In the genomic region with DNA sequence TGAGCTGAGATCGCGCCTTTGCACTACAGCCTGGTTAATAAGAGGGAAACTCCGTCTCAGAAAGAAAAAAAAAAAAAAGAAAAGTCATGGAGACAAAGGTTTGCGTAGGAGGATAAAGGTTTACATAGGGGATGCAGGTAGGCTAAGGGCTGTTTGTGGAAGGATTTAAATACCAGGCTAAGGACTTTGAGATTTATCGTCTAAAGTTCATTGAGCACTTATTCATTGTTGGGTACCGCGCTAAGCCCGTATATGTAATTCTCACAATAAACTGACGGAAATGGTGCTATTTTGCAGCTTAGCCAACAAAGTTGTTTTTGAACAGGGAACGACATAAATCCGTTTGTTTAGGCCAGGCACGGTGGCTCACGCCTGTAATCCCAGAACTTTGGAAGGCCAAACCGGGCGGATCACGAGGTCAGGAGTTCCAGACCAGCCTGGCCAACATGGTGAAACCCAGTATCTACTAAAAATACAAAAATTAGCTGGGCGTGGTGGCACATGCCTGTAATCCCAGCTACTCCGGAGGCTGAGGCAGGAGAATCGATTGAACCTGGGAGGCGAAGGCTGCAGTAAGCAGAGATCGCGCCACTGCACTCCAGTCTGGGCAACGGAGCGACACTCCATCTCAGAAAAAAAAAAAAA, we compare ENCODE assay signal across 8 cellular contexts. TPM values are rescaled to one million over a fixed set of nuclear protein-coding genes. Genes with fewer than 3 reads are reported as not detected.
A peak's percentile ranks its signal among the peaks of the same experiment; 100 is the strongest.
DNase-seq lines count a peak whose midpoint lies in the region; TF ChIP-seq lines count a peak whose summit lies in the region.
"Not testable (repeated sequence)": the region's sequence is repeated elsewhere in the genome, so short reads cannot be mapped to it uniquely, and the experiment has no call there.

No MANE protein-coding gene starts in this region.

- H3K27me3 ChIP-seq in BLaER1; HUES48 (ENCODE audit: control insufficient read depth, insufficient read depth, low read length); dorsolateral prefrontal cortex; neural cell (ENCODE audit: insufficient read depth, low read depth, low read length); spleen (replicated peaks in 1 of 7): not testable (repeated sequence)

- intact Hi-C loops in dorsolateral prefrontal cortex (cut with DNase I): loop anchor here (5.0 kb wide), 3 partner anchors 59 to 119 kb away; a partner anchor contains a TSS
- intact Hi-C loops in spleen (cut with DNase I; ENCODE audit: low total_unique reads): not testable (repeated sequence)

- H3K27ac ChIP-seq in BLaER1 (peak overlapping the region; percentile 82), HUES48 (ENCODE audit: low read depth, low read length) (peak overlapping the region; percentile 95), dorsolateral prefrontal cortex (peak overlapping the region in 53 of 59 donors; percentile 71 to 100 (median 100)), neural cell (ENCODE audit: low read length) (peak overlapping the region; percentile 100), spleen (peak overlapping the region in 6 of 8 donors; percentile 98 to 100 (median 100))

- peaks cover 19% of the 10 kb centered on the region for H3K4me1 Mint-ChIP-seq in T-helper 1 cell treated with Interleukin-12 subunit alpha and Interleukin-12 subunit beta and Interleukin-4 antibody, amounts not matched to agents 30 μg/mL and 1 μg/mL, for 36 hours (ENCODE audit: low read depth)
- peaks cover 34% of the 10 kb centered on the region for H3K4me1 Mint-ChIP-seq in activated naive CD4-positive, alpha-beta T cell treated with anti-CD3 and anti-CD28 coated beads, Interleukin-2, amount 10 ng/mL, durations not matched to agents 7 days and 5 days

- H3K9ac ChIP-seq in BLaER1 (peak overlapping the region; percentile 73), HUES48 (ENCODE audit: low read depth, low read length) (peak overlapping the region; percentile 77; the same call in 1 of the 2 replicates), neural cell (ENCODE audit: low read length) (peak overlapping the region; percentile 90)

- CTCF ChIA-PET in activated naive CD4-positive, alpha-beta T cell treated with anti-CD3 and anti-CD28 coated beads, Interleukin-2, amount 10 ng/mL, durations not matched to agents 7 days and 5 days (lab: Charles Lee): interaction anchor here (1.1 to 1.2 kb wide), 2 partner anchors 11 to 12 kb away, joined by 3 to 8 read pairs; no protein-coding TSS in a partner anchor

- TF ChIP-seq RAD21 in neural cell (conservative IDR thresholded peaks at IDR 0.05): not testable (repeated sequence)

- TF ChIP-seq POLR2A in spleen (IDR thresholded peaks at IDR 0.05): not testable (repeated sequence)

- not testable (repeated sequence) for TF ChIP-seq CTCF in dorsolateral prefrontal cortex (IDR thresholded peaks at IDR 0.05 in 54 of 56, conservative IDR thresholded peaks at IDR 0.05 in 2 of 56; ENCODE audit: low read depth in 1 of 56, partially characterized antibody in 56 of 56); neural cell (IDR thresholded peaks at IDR 0.05; ENCODE audit: poor library complexity, severe bottlenecking); spleen (IDR thresholded peaks at IDR 0.05 in 8 of 11, conservative IDR thresholded peaks at IDR 0.05 in 3 of 11)

- not testable (repeated sequence) for H3K9me2 ChIP-seq in neural cell (ENCODE audit: insufficient read depth, low read length)

- TF ChIP-seq EP300 in neural cell (conservative IDR thresholded peaks at IDR 0.05; ENCODE audit: poor library complexity, severe bottlenecking): not testable (repeated sequence)

- H3K27me3 Mint-ChIP-seq in T-helper 1 cell treated with Interleukin-12 subunit alpha and Interleukin-12 subunit beta and Interleukin-4 antibody, amounts not matched to agents 30 μg/mL and 1 μg/mL, for 36 hours (ENCODE audit: low read depth): not testable (repeated sequence)
- peaks cover 11% of the 10 kb centered on the region for H3K27me3 Mint-ChIP-seq in activated naive CD4-positive, alpha-beta T cell treated with anti-CD3 and anti-CD28 coated beads, Interleukin-2, amount 10 ng/mL, durations not matched to agents 7 days and 5 days

- H4K20me1 ChIP-seq in BLaER1 (peaks cover 31% of the 10 kb centered on the region), neural cell (ENCODE audit: insufficient read depth) (peaks cover 21% of the 10 kb centered on the region)

- peaks cover 10% of the 10 kb centered on the region for H3K36me3 Mint-ChIP-seq in T-helper 1 cell treated with Interleukin-12 subunit alpha and Interleukin-12 subunit beta and Interleukin-4 antibody, amounts not matched to agents 30 μg/mL and 1 μg/mL, for 36 hours (ENCODE audit: low read depth)
- peaks cover 11% of the 10 kb centered on the region for H3K36me3 Mint-ChIP-seq in activated naive CD4-positive, alpha-beta T cell treated with anti-CD3 and anti-CD28 coated beads, Interleukin-2, amount 10 ng/mL, durations not matched to agents 7 days and 5 days

- not testable (repeated sequence) for H3F3A ChIP-seq in neural cell (ENCODE audit: insufficient read depth, low read length, poor library complexity, severe bottlenecking)

- peak overlapping the region; percentile 88 for H2AFZ ChIP-seq in neural cell (ENCODE audit: low read depth, low read length)

- not testable (repeated sequence) for DNase-seq in activated naive CD4-positive, alpha-beta T cell treated with anti-CD3 and anti-CD28 coated beads, Interleukin-2, amount 10 ng/mL, durations not matched to agents 7 days and 5 days; dorsolateral prefrontal cortex; spleen

- H3K4me1 ChIP-seq in BLaER1 (peaks cover 33% of the 10 kb centered on the region), HUES48 (ENCODE audit: control insufficient read depth, insufficient read depth, low read length) (peaks cover 15% of the 10 kb centered on the region), spleen (peaks cover 15 to 41% (median 26%) of the 10 kb centered on the region in 6 donors)

- H3K4me3 ChIP-seq in BLaER1 (peak overlapping the region; percentile 99), HUES48 (ENCODE audit: low read depth, low read length) (peak overlapping the region; percentile 77), dorsolateral prefrontal cortex (peak overlapping the region in 50 of 59 donors; percentile 63 to 100 (median 98)), iPS-18c (ENCODE audit: insufficient read depth, low read depth, low read length) (peak overlapping the region; percentile 51; the same call in 1 of the 2 replicates), neural cell (ENCODE audit: low read length) (peak overlapping the region; percentile 69), spleen (peak overlapping the region in 2 of 8 donors; percentile 83 to 88)

- H3K36me3 ChIP-seq in BLaER1; HUES48 (ENCODE audit: control insufficient read depth, insufficient read depth, low read length); neural cell (ENCODE audit: insufficient read depth, low read length); spleen: not testable (repeated sequence)

- H3K9me3 Mint-ChIP-seq in T-helper 1 cell treated with Interleukin-12 subunit alpha and Interleukin-12 subunit beta and Interleukin-4 antibody, amounts not matched to agents 30 μg/mL and 1 μg/mL, for 36 hours; activated naive CD4-positive, alpha-beta T cell treated with anti-CD3 and anti-CD28 coated beads, Interleukin-2, amount 10 ng/mL, durations not matched to agents 7 days and 5 days: not testable (repeated sequence)

- H3K4me3 Mint-ChIP-seq in T-helper 1 cell treated with Interleukin-12 subunit alpha and Interleukin-12 subunit beta and Interleukin-4 antibody, amounts not matched to agents 30 μg/mL and 1 μg/mL, for 36 hours: peak overlapping the region; percentile 75
- H3K4me3 Mint-ChIP-seq in activated naive CD4-positive, alpha-beta T cell treated with anti-CD3 and anti-CD28 coated beads, Interleukin-2, amount 10 ng/mL, durations not matched to agents 7 days and 5 days: peak overlapping the region; percentile 71

- 89 to 94% (median 91%) methylated on average over 24 of the region's 24 CpGs for WGBS in spleen, 5 donors

- H3K79me2 ChIP-seq in neural cell (replicated peaks; ENCODE audit: insufficient read depth, low read length): peaks cover 30% of the 10 kb centered on the region

- H3K27ac Mint-ChIP-seq in T-helper 1 cell treated with Interleukin-12 subunit alpha and Interleukin-12 subunit beta and Interleukin-4 antibody, amounts not matched to agents 30 μg/mL and 1 μg/mL, for 36 hours: not testable (repeated sequence)
- peak overlapping the region; percentile 86 for H3K27ac Mint-ChIP-seq in activated naive CD4-positive, alpha-beta T cell treated with anti-CD3 and anti-CD28 coated beads, Interleukin-2, amount 10 ng/mL, durations not matched to agents 7 days and 5 days

- H3K4me2 ChIP-seq in BLaER1: peak overlapping the region; percentile 84
- peak overlapping the region; percentile 86 for H3K4me2 ChIP-seq in neural cell (ENCODE audit: low read length)

- H3K9me3 ChIP-seq in BLaER1; HUES48 (ENCODE audit: control insufficient read depth, insufficient read depth, low read length); iPS-18c (ENCODE audit: control insufficient read depth, insufficient read depth, low read length); neural cell (ENCODE audit: low read length); spleen: not testable (repeated sequence)

RNA-seq across cellular contexts. Expression of a gene that starts 1.1 kb away (rescaled TPM):
- total RNA-seq in dorsolateral prefrontal cortex (100 to 1,000 TPM; 221 to 556 (median 377) TPM), spleen (100 to 1,000 TPM; 191 to 271 (median 234) TPM)
- polyA plus RNA-seq in neural cell (1,505 and 1,595 TPM in 2 replicates), spleen (100 to 1,000 TPM; 105 to 194 (median 154) TPM)
- polyA minus RNA-seq in neural cell: 1,060 and 1,223 TPM in 2 replicates
